ENCODE assay signal across 8 cellular contexts in genomic region chr12:43835264-43835655, GRCh38. TPM values are rescaled to one million over a fixed set of nuclear protein-coding genes. Genes with fewer than 3 reads are reported as not detected.
DNase-seq lines count a peak whose midpoint lies in the region; ATAC-seq and TF ChIP-seq lines count a peak whose summit lies in the region.

No MANE protein-coding gene starts in this region.

- ATAC-seq in GM19324 (IDR thresholded peaks at IDR 0.05; ENCODE audit: low FRiP score, unreplicated experiment) (peak; percentile 0), HG03439 (IDR thresholded peaks at IDR 0.05; ENCODE audit: unreplicated experiment) (peak; percentile 8), left colon (peak; percentile 4), thoracic aorta (ENCODE audit: insufficient number of reproducible peaks, low FRiP score, low read depth) (no peak)

- intact Hi-C loops in ascending aorta (cut with DNase I): loop anchor here (10.0 kb wide), 1 partner anchor 1600 kb away; the partner anchor contains the start of gene YAF2
- intact Hi-C loops in left colon (cut with DNase I, micrococcal nuclease): no loop called here

- in situ Hi-C loops in KBM-7 (cut with MboI; ENCODE audit: low pct_unique_long_range_greater_than_20kb, low sequenced_read_pairs): no loop called here

- H3K4me1 ChIP-seq in ascending aorta: peaks cover 0 to 12% of the 10 kb centered on the region in 2 donors
- H3K4me1 ChIP-seq in thoracic aorta (ENCODE audit: control insufficient read depth in 1 of 2, low read depth in 2 of 2): peaks cover 10 to 17% of the 10 kb centered on the region in 2 donors

- H3K36me3 ChIP-seq in ascending aorta (no peaks in the 10 kb centered on the region), thoracic aorta (no peaks in the 10 kb centered on the region)

- no peak for DNase-seq in ascending aorta (ENCODE audit: low spot score in 2 of 2)
- DNase-seq in left colon: no peak
- DNase-seq in thoracic aorta (ENCODE audit: low spot score): no peak
- DNase-seq in T-helper 9 cell: no peak
- DNase-seq in KBM-7: no peak

- H3K27ac ChIP-seq in 22Rv1: peak overlapping the region; percentile 66
- H3K27ac ChIP-seq in ascending aorta: peak overlapping the region; percentile 97
- H3K27ac ChIP-seq in thoracic aorta: peak overlapping the region; percentile 82 to 98

- no peaks in the 10 kb centered on the region for H3K9me3 ChIP-seq in ascending aorta
- no peaks in the 10 kb centered on the region for H3K9me3 ChIP-seq in thoracic aorta

- H3K4me3 ChIP-seq in ascending aorta (peak overlapping the region; percentile 88 to 89), thoracic aorta (peak overlapping the region; percentile 90)

- H3K27me3 ChIP-seq in ascending aorta: no peaks in the 10 kb centered on the region
- no peaks in the 10 kb centered on the region for H3K27me3 ChIP-seq in thoracic aorta (replicated peaks; ENCODE audit: insufficient read depth)

- TF ChIP-seq CTCF in 22Rv1 (IDR thresholded peaks at IDR 0.05): no peak
- TF ChIP-seq CTCF in ascending aorta (IDR thresholded peaks at IDR 0.05): no peak
- TF ChIP-seq CTCF in thoracic aorta (IDR thresholded peaks at IDR 0.05): no peak

RNA-seq across cellular contexts. Expression of gene TMEM117, which starts 0.6 kb away (rescaled TPM):
- total RNA-seq in ascending aorta: 0.43 TPM
- total RNA-seq in left colon: 10 to 100 TPM; 10.5 to 11.5 TPM
- total RNA-seq in thoracic aorta: 10 to 100 TPM in 1 of 2 donors, 1 to 10 TPM in 1; 7.3 to 30.8 TPM

RNA-seq across cellular contexts. Expression of gene TWF1, which starts 29.1 kb away (rescaled TPM):
- total RNA-seq in ascending aorta (67.2 TPM), left colon (100 to 1,000 TPM; 110 to 131 TPM), thoracic aorta (100 to 1,000 TPM in 1 of 2 donors, 10 to 100 TPM in 1; 70.8 to 108 TPM)
